In the genomic region with DNA sequence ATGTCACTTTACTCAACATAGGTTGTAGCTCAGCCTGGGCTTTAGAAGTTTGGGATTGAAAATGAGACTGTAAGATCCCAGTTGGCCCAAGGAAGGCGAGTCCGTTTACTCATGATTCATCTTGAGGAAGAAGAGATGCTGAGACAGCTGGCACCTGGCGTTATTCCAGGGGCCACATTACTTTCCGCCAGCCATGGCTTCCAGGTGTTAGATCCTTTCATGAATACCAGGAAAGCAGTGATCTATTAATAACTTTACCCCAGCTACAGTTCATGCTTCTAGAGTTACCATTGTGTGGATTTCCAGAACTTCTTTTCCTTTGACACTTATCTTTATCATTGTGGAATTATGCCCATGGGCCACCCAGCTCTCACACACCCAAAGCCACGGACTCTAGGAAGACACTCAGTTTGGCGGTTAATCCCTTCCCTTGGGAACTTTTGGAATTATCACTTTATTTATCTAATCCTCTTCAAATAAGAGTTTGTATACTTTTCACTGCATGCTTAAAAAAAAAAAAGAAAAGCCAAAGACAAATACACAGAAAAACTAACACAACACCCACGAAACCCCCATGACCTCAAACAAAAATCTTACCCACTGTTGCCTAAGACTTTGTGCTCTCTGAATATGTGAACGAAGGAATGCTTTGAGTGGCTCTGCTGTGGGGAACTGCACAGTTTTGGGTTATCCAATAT, we compare ENCODE assay signal across 14 cellular contexts. TPM values are rescaled to one million over a fixed set of nuclear protein-coding genes. Genes with fewer than 3 reads are reported as not detected.
A peak's percentile ranks its signal among the peaks of the same experiment; 100 is the strongest.
DNase-seq lines count a peak whose midpoint lies in the region; ATAC-seq and TF ChIP-seq lines count a peak whose summit lies in the region.
"Had no signal": no experiment of that assay in that cellular context is flagged by ENCODE, and none has a peak within 500 bp of the region (broad histone marks: within the 10 kb centered on the region; RNA-seq: fewer than 3 reads in every experiment).

No MANE protein-coding gene starts in this region.

- no peaks in the 10 kb centered on the region for H3K9me2 ChIP-seq in PC-3 (replicated peaks; ENCODE audit: low read length)

- H3K27me3 ChIP-seq in PC-3 (ENCODE audit: low read length) (no peaks in the 10 kb centered on the region), neuronal stem cell (ENCODE audit: control insufficient read depth in 3 of 3, insufficient read depth in 3 of 3, low read depth in 1 of 3, low read length in 3 of 3) (no peaks in the 10 kb centered on the region), heart left ventricle (no peaks in the 10 kb centered on the region)
- H3K27me3 ChIP-seq: tibial nerve had no signal

- H3K27me3 Mint-ChIP-seq in activated T-helper 1 cell treated with anti-CD3 and anti-CD28 coated beads, Interleukin-12 subunit alpha, Interleukin-12 subunit beta, Interleukin-2, Interleukin-4 antibody, amounts not matched to agents 30 ng/mL and 10 ng/mL and 1 ng/mL, durations not matched to agents 14 hours and 24 hours and 36 hours (ENCODE audit: insufficient read depth), result peaks cover 1% of the 10 kb centered on the region
- H3K27me3 Mint-ChIP-seq in activated T-helper 2 cell treated with anti-CD3 and anti-CD28 coated beads, Interferon-gamma antibody, Interleukin-2, Interleukin-4, amounts not matched to agents 10 μg/mL and 5 μg/mL and 100 μg/mL, durations not matched to agents 14 hours and 24 hours and 36 hours (ENCODE audit: low read depth), result no peaks in the 10 kb centered on the region
- H3K27me3 Mint-ChIP-seq: T-helper 17 cell had no signal

- peak overlapping the region; percentile 37 for H3K4me2 ChIP-seq in PC-3 (ENCODE audit: low read length)
- H3K4me2 ChIP-seq in neuronal stem cell (ENCODE audit: insufficient read depth, low read length, poor library complexity, severe bottlenecking), result no peak overlapping the region

- no peak overlapping the region for H2AFZ ChIP-seq in PC-3 (ENCODE audit: low read length)
- no peak overlapping the region for H2AFZ ChIP-seq in neuronal stem cell (ENCODE audit: low read length)

- TF ChIP-seq CTCF in PC-3 (conservative IDR thresholded peaks at IDR 0.05; ENCODE audit: low read depth, low read length) (no peak), fibroblast of mammary gland (conservative IDR thresholded peaks at IDR 0.05; ENCODE audit: control insufficient read depth, insufficient read depth, low read depth, low read length) (no peak), heart left ventricle (IDR thresholded peaks at IDR 0.05) (no peak)

- H2BK5ac ChIP-seq in neuronal stem cell (ENCODE audit: low read length), result no peak overlapping the region

- intact Hi-C loops in PC-3 (cut with micrococcal nuclease), result loop anchor here (10.0 kb wide), 1 partner anchor 158 kb away; no protein-coding TSS in a partner anchor
- intact Hi-C loops in activated T-helper 1 cell treated with anti-CD3 and anti-CD28 coated beads, Interleukin-12 subunit alpha, Interleukin-12 subunit beta, Interleukin-2, Interleukin-4 antibody, amounts not matched to agents 30 ng/mL and 10 ng/mL and 1 ng/mL, durations not matched to agents 14 hours and 24 hours and 36 hours (cut with micrococcal nuclease), result no loop called here
- intact Hi-C loops in cardiac septum (cut with DNase I), result loop anchor here (5.0 kb wide), 1 partner anchor 79 kb away; no protein-coding TSS in a partner anchor
- intact Hi-C loops in heart left ventricle (cut with DNase I), result no loop called here
- intact Hi-C loops in activated T-helper 2 cell treated with anti-CD3 and anti-CD28 coated beads, Interferon-gamma antibody, Interleukin-2, Interleukin-4, amounts not matched to agents 10 μg/mL and 5 μg/mL and 100 μg/mL, durations not matched to agents 14 hours and 24 hours and 36 hours (cut with micrococcal nuclease), result loop anchor here (10.0 kb wide), 1 partner anchor 148 kb away; no protein-coding TSS in a partner anchor

- H3K14ac ChIP-seq in neuronal stem cell (ENCODE audit: low read length), result no peak overlapping the region

- peaks cover 95% of the 10 kb centered on the region for H3K79me2 ChIP-seq in PC-3 (ENCODE audit: low read length)

- H4K20me1 ChIP-seq in PC-3 (ENCODE audit: low read length), result peaks cover 5% of the 10 kb centered on the region; the same call in 1 of the 2 replicates

- WGBS in neuronal stem cell (ENCODE audit: extremely low coverage in 2 of 2, insufficient read length in 2 of 2, insufficient replicate concordance in 1 of 2), 2 donors, result no CpG with 5 or more reads among the region's 8 CpGs
- WGBS in heart left ventricle, 4 donors, result 55 to 69% (median 56%) methylated on average over 8 of the region's 8 CpGs

- no peak overlapping the region for H2AK5ac ChIP-seq in neuronal stem cell (ENCODE audit: low read depth, low read length)

- H3K4me3 ChIP-seq in PC-3 (ENCODE audit: low read length) (no peak overlapping the region), fibroblast of mammary gland (ENCODE audit: control insufficient read depth, low read depth, low read length) (no peak overlapping the region), neuronal stem cell (ENCODE audit: low read length in 2 of 2) (no peak overlapping the region), heart left ventricle (no peak overlapping the region)
- H3K4me3 ChIP-seq: tibial nerve had no signal

- H3F3A ChIP-seq in PC-3 (ENCODE audit: low read length, unreplicated experiment), result no peaks in the 10 kb centered on the region

- TF ChIP-seq POLR2A in heart left ventricle (IDR thresholded peaks at IDR 0.05), result no peak

- CTCF ChIA-PET in PC-3 (lab: Charles Lee), result no interaction called here

- H3K4me1 Mint-ChIP-seq in activated T-helper 1 cell treated with anti-CD3 and anti-CD28 coated beads, Interleukin-12 subunit alpha, Interleukin-12 subunit beta, Interleukin-2, Interleukin-4 antibody, amounts not matched to agents 30 ng/mL and 10 ng/mL and 1 ng/mL, durations not matched to agents 14 hours and 24 hours and 36 hours (ENCODE audit: low read depth), result no peaks in the 10 kb centered on the region
- no peaks in the 10 kb centered on the region for H3K4me1 Mint-ChIP-seq in activated T-helper 2 cell treated with anti-CD3 and anti-CD28 coated beads, Interferon-gamma antibody, Interleukin-2, Interleukin-4, amounts not matched to agents 10 μg/mL and 5 μg/mL and 100 μg/mL, durations not matched to agents 14 hours and 24 hours and 36 hours (ENCODE audit: low read depth)
- H3K4me1 Mint-ChIP-seq: activated naive CD8-positive, alpha-beta T cell treated with anti-CD3 and anti-CD28 coated beads, Interleukin-2, amount 10 ng/mL, durations not matched to agents 7 days and 5 days; CD4-positive, alpha-beta memory T cell; T-helper 17 cell had no signal

- H3K23ac ChIP-seq in neuronal stem cell (ENCODE audit: low read depth, low read length, poor library complexity), result no peak overlapping the region

- H4K91ac ChIP-seq in neuronal stem cell (ENCODE audit: low read depth, low read length, poor library complexity), result no peak overlapping the region

- H3K4me3 Mint-ChIP-seq in activated T-helper 1 cell treated with anti-CD3 and anti-CD28 coated beads, Interleukin-12 subunit alpha, Interleukin-12 subunit beta, Interleukin-2, Interleukin-4 antibody, amounts not matched to agents 30 ng/mL and 10 ng/mL and 1 ng/mL, durations not matched to agents 14 hours and 24 hours and 36 hours, result no peak overlapping the region
- H3K4me3 Mint-ChIP-seq in activated T-helper 2 cell treated with anti-CD3 and anti-CD28 coated beads, Interferon-gamma antibody, Interleukin-2, Interleukin-4, amounts not matched to agents 10 μg/mL and 5 μg/mL and 100 μg/mL, durations not matched to agents 14 hours and 24 hours and 36 hours (ENCODE audit: low read depth), result no peak overlapping the region
- H3K4me3 Mint-ChIP-seq: activated naive CD8-positive, alpha-beta T cell treated with anti-CD3 and anti-CD28 coated beads, Interleukin-2, amount 10 ng/mL, durations not matched to agents 7 days and 5 days; CD4-positive, alpha-beta memory T cell; T-helper 17 cell had no signal

- no peak overlapping the region for H3K18ac ChIP-seq in neuronal stem cell (ENCODE audit: low read length)

- H3K79me1 ChIP-seq in neuronal stem cell (ENCODE audit: low read depth, low read length), result no peaks in the 10 kb centered on the region

- H3K9me3 ChIP-seq in PC-3 (ENCODE audit: low read length), result no peaks in the 10 kb centered on the region
- H3K9me3 ChIP-seq in neuronal stem cell (replicated peaks in 1 of 2; ENCODE audit: control insufficient read depth in 2 of 2, insufficient read depth in 1 of 2, low read depth in 1 of 2, low read length in 2 of 2), result peaks cover 0 to 4% of the 10 kb centered on the region in 2 donors
- no peaks in the 10 kb centered on the region for H3K9me3 ChIP-seq in heart left ventricle
- H3K9me3 ChIP-seq: tibial nerve had no signal

- H2BK12ac ChIP-seq in neuronal stem cell (ENCODE audit: low read length), result no peak overlapping the region

- H3K9me3 Mint-ChIP-seq in activated T-helper 1 cell treated with anti-CD3 and anti-CD28 coated beads, Interleukin-12 subunit alpha, Interleukin-12 subunit beta, Interleukin-2, Interleukin-4 antibody, amounts not matched to agents 30 ng/mL and 10 ng/mL and 1 ng/mL, durations not matched to agents 14 hours and 24 hours and 36 hours, result no peaks in the 10 kb centered on the region
- H3K9me3 Mint-ChIP-seq in activated T-helper 2 cell treated with anti-CD3 and anti-CD28 coated beads, Interferon-gamma antibody, Interleukin-2, Interleukin-4, amounts not matched to agents 10 μg/mL and 5 μg/mL and 100 μg/mL, durations not matched to agents 14 hours and 24 hours and 36 hours, result no peaks in the 10 kb centered on the region
- H3K9me3 Mint-ChIP-seq: activated naive CD8-positive, alpha-beta T cell treated with anti-CD3 and anti-CD28 coated beads, Interleukin-2, amount 10 ng/mL, durations not matched to agents 7 days and 5 days; CD4-positive, alpha-beta memory T cell had no signal

- peak; percentile 26 for DNase-seq in DMS53 treated with DMSO at 0.1 percent for 48 hours (lab: John Stamatoyannopoulos, UW; ENCODE audit: unreplicated experiment)
- peak; percentile 89 for DNase-seq in PC-3
- DNase-seq in fibroblast of mammary gland (ENCODE audit: low read depth), result peak; percentile 34
- no peak for DNase-seq in neuronal stem cell (ENCODE audit: low spot score)
- DNase-seq in activated T-helper 1 cell treated with anti-CD3 and anti-CD28 coated beads, Interleukin-12 subunit alpha, Interleukin-12 subunit beta, Interleukin-2, Interleukin-4 antibody, amounts not matched to agents 30 ng/mL and 10 ng/mL and 1 ng/mL, durations not matched to agents 14 hours and 24 hours and 36 hours (ENCODE audit: low spot score), result no peak
- no peak for DNase-seq in cardiac septum (ENCODE audit: low spot score)
- DNase-seq in heart left ventricle, result no peak
- DNase-seq in activated T-helper 2 cell treated with anti-CD3 and anti-CD28 coated beads, Interferon-gamma antibody, Interleukin-2, Interleukin-4, amounts not matched to agents 10 μg/mL and 5 μg/mL and 100 μg/mL, durations not matched to agents 14 hours and 24 hours and 36 hours (ENCODE audit: low spot score), result no peak
- DNase-seq: activated CD8-positive, alpha-beta memory T cell treated with anti-CD3 and anti-CD28 coated beads for 24 hours; activated naive CD8-positive, alpha-beta T cell treated with anti-CD3 and anti-CD28 coated beads, Interleukin-2, amount 10 ng/mL, durations not matched to agents 7 days and 5 days; CD4-positive, alpha-beta memory T cell; MV-4-11; T-helper 17 cell had no signal

- no peak overlapping the region for H2BK15ac ChIP-seq in neuronal stem cell (ENCODE audit: low read length)

- POLR2A ChIA-PET in PC-3 (lab: Charles Lee; ENCODE audit: unreplicated experiment), result interaction anchor here (0.6 kb wide), 3 partner anchors 12 to 98 kb away, joined by 4 to 5 read pairs (median 4); a partner anchor contains a TSS

- no TSS peak for BruUV-seq in PC-3 (replicated peaks; lab: Mats Ljungman, UMichigan)

- H3K36me3 ChIP-seq in PC-3 (ENCODE audit: low read depth, low read length), result peaks cover 13% of the 10 kb centered on the region
- H3K36me3 ChIP-seq in neuronal stem cell (replicated peaks in 1 of 2; ENCODE audit: control insufficient read depth in 2 of 2, insufficient read depth in 2 of 2, low read length in 2 of 2), result peaks cover 0 to 19% of the 10 kb centered on the region in 2 donors
- H3K36me3 ChIP-seq in heart left ventricle, result no peaks in the 10 kb centered on the region
- H3K36me3 ChIP-seq: tibial nerve had no signal

- ATAC-seq in PC-3, result peak; percentile 17; the same call in 1 of the 2 replicates
- no peak for ATAC-seq in heart left ventricle
- ATAC-seq: T-helper 17 cell had no signal

- H3K36me3 Mint-ChIP-seq in activated T-helper 1 cell treated with anti-CD3 and anti-CD28 coated beads, Interleukin-12 subunit alpha, Interleukin-12 subunit beta, Interleukin-2, Interleukin-4 antibody, amounts not matched to agents 30 ng/mL and 10 ng/mL and 1 ng/mL, durations not matched to agents 14 hours and 24 hours and 36 hours (ENCODE audit: low read depth), result no peaks in the 10 kb centered on the region
- H3K36me3 Mint-ChIP-seq in activated T-helper 2 cell treated with anti-CD3 and anti-CD28 coated beads, Interferon-gamma antibody, Interleukin-2, Interleukin-4, amounts not matched to agents 10 μg/mL and 5 μg/mL and 100 μg/mL, durations not matched to agents 14 hours and 24 hours and 36 hours (ENCODE audit: low read depth), result no peaks in the 10 kb centered on the region
- H3K36me3 Mint-ChIP-seq: activated naive CD8-positive, alpha-beta T cell treated with anti-CD3 and anti-CD28 coated beads, Interleukin-2, amount 10 ng/mL, durations not matched to agents 7 days and 5 days had no signal

- no peak overlapping the region for H3K27ac Mint-ChIP-seq in activated T-helper 1 cell treated with anti-CD3 and anti-CD28 coated beads, Interleukin-12 subunit alpha, Interleukin-12 subunit beta, Interleukin-2, Interleukin-4 antibody, amounts not matched to agents 30 ng/mL and 10 ng/mL and 1 ng/mL, durations not matched to agents 14 hours and 24 hours and 36 hours
- H3K27ac Mint-ChIP-seq in activated T-helper 2 cell treated with anti-CD3 and anti-CD28 coated beads, Interferon-gamma antibody, Interleukin-2, Interleukin-4, amounts not matched to agents 10 μg/mL and 5 μg/mL and 100 μg/mL, durations not matched to agents 14 hours and 24 hours and 36 hours, result no peak overlapping the region
- H3K27ac Mint-ChIP-seq: activated naive CD8-positive, alpha-beta T cell treated with anti-CD3 and anti-CD28 coated beads, Interleukin-2, amount 10 ng/mL, durations not matched to agents 7 days and 5 days; CD4-positive, alpha-beta memory T cell; T-helper 17 cell had no signal

- H4K8ac ChIP-seq in neuronal stem cell (ENCODE audit: low read depth, low read length), result no peak overlapping the region

- H3K27ac ChIP-seq in PC-3 (ENCODE audit: low read length) (peak overlapping the region; percentile 72), neuronal stem cell (replicated peaks; ENCODE audit: low read length) (peak overlapping the region; percentile 56), heart left ventricle (peak overlapping the region in 3 of 12 donors; percentile 17 to 34 (median 29))

- H3K4me1 ChIP-seq in PC-3 (ENCODE audit: insufficient read depth, low read length), result peaks cover 53% of the 10 kb centered on the region
- peaks cover 21 to 29% of the 10 kb centered on the region in 2 donors for H3K4me1 ChIP-seq in neuronal stem cell (ENCODE audit: control insufficient read depth in 2 of 2, insufficient read depth in 1 of 2, low read depth in 1 of 2, low read length in 2 of 2)
- H3K4me1 ChIP-seq in heart left ventricle, result peaks cover 0 to 47% (median 32%) of the 10 kb centered on the region in 12 donors

- no peak overlapping the region for H2BK120ac ChIP-seq in neuronal stem cell (ENCODE audit: low read depth, low read length)

- H3K4ac ChIP-seq in neuronal stem cell (ENCODE audit: low read length), result no peak overlapping the region

- peak overlapping the region; percentile 13; the same call in 1 of the 2 replicates for H3K9ac ChIP-seq in PC-3 (ENCODE audit: low read length)
- no peak overlapping the region for H3K9ac ChIP-seq in neuronal stem cell (ENCODE audit: low read depth, low read length, poor library complexity)

RNA-seq across cellular contexts. Expression of a gene that starts 26.9 kb away (rescaled TPM):
- 54.4 and 73.5 TPM in 2 replicates for total RNA-seq in PC-3 (2014; rRNA removed)
- 53.0 TPM for polyA plus RNA-seq in neuronal stem cell (2013, experiment 1 of 2)
- 52.8 TPM for polyA plus RNA-seq in neuronal stem cell (2013, experiment 2 of 2)
- total RNA-seq in activated T-helper 1 cell treated with anti-CD3 and anti-CD28 coated beads, Interleukin-12 subunit alpha, Interleukin-12 subunit beta, Interleukin-2, Interleukin-4 antibody, amounts not matched to agents 30 ng/mL and 10 ng/mL and 1 ng/mL, durations not matched to agents 14 hours and 24 hours and 36 hours, result 1.2 and 1.5 TPM in 2 replicates
- total RNA-seq in cardiac septum, result 17.5 TPM
- total RNA-seq in heart left ventricle, result 10 to 100 TPM in 6 of 9 donors, 1 to 10 TPM in 3; 3.5 to 34.3 (median 10.7) TPM
- 10 to 100 TPM in 1 of 2 donors, 1 to 10 TPM in 1; 1.7 to 12.0 TPM for polyA plus RNA-seq in heart left ventricle
- 4.0 and 4.2 TPM in 2 replicates for total RNA-seq in activated T-helper 2 cell treated with anti-CD3 and anti-CD28 coated beads, Interferon-gamma antibody, Interleukin-2, Interleukin-4, amounts not matched to agents 10 μg/mL and 5 μg/mL and 100 μg/mL, durations not matched to agents 14 hours and 24 hours and 36 hours

Comparison
In these comparisons a context has a peak if more than half of its experiments do, and no peak if none do; other contexts are left out.
1. intact Hi-C loops: an anchor here in PC-3 (10.0 kb wide), cardiac septum (5.0 kb wide) and activated T-helper 2 cell treated with anti-CD3 and anti-CD28 coated beads, Interferon-gamma antibody, Interleukin-2, Interleukin-4, amounts not matched to agents 10 μg/mL and 5 μg/mL and 100 μg/mL, durations not matched to agents 14 hours and 24 hours and 36 hours (10.0 kb wide); none called in activated T-helper 1 cell treated with anti-CD3 and anti-CD28 coated beads, Interleukin-12 subunit alpha, Interleukin-12 subunit beta, Interleukin-2, Interleukin-4 antibody, amounts not matched to agents 30 ng/mL and 10 ng/mL and 1 ng/mL, durations not matched to agents 14 hours and 24 hours and 36 hours and heart left ventricle.
2. DNase-seq: peak in DMS53 treated with DMSO at 0.1 percent for 48 hours (single experiment), PC-3 (single experiment) and fibroblast of mammary gland (single experiment); none in neuronal stem cell (single experiment), activated T-helper 1 cell treated with anti-CD3 and anti-CD28 coated beads, Interleukin-12 subunit alpha, Interleukin-12 subunit beta, Interleukin-2, Interleukin-4 antibody, amounts not matched to agents 30 ng/mL and 10 ng/mL and 1 ng/mL, durations not matched to agents 14 hours and 24 hours and 36 hours (single experiment), cardiac septum (single experiment), heart left ventricle (0 of 5) and activated T-helper 2 cell treated with anti-CD3 and anti-CD28 coated beads, Interferon-gamma antibody, Interleukin-2, Interleukin-4, amounts not matched to agents 10 μg/mL and 5 μg/mL and 100 μg/mL, durations not matched to agents 14 hours and 24 hours and 36 hours (single experiment).